21 cellular contexts compared by ENCODE assay signal in genomic region chr2:150977296-150977695, GRCh38.
"Had no signal": no experiment of that assay in that cellular context is flagged by ENCODE, and none has a peak within 500 bp of the region (broad histone marks: within the 10 kb centered on the region; RNA-seq: fewer than 3 reads in every experiment).

No MANE protein-coding gene starts in this region.

- H3K4me1 ChIP-seq: breast epithelium, colonic mucosa, heart right ventricle, prostate gland had no signal

- H3K4me2 ChIP-seq: neural progenitor cell had no signal

- H3K9me3 Mint-ChIP-seq: activated B cell treated with CpG ODN at 0.5 μM for 24 hours; activated naive CD8-positive, alpha-beta T cell treated with anti-CD3 and anti-CD28 coated beads for 36 hours; naive B cell; neural progenitor cell had no signal

- H3K9me3 ChIP-seq: breast epithelium, colonic mucosa, heart right ventricle, mucosa of descending colon, prostate gland, transverse colon had no signal

- H3K36me3 Mint-ChIP-seq: activated naive CD8-positive, alpha-beta T cell treated with anti-CD3 and anti-CD28 coated beads for 36 hours; naive B cell; neural progenitor cell; stimulated activated naive B cell treated with anti-CD40 and anti-IgM and Interleukin-4, amounts not matched to agents 10 μg/mL and 1 μg/mL and 100 μg/mL, for 72 hours had no signal

- ATAC-seq: heart right ventricle; left colon; mucosa of descending colon; stimulated activated naive B cell treated with anti-CD40 and anti-IgM and Interleukin-4, amounts not matched to agents 10 μg/mL and 1 μg/mL and 100 μg/mL, for 72 hours had no signal

- DNase-seq: activated B cell treated with CpG ODN at 0.5 μM for 24 hours; activated CD4-positive, alpha-beta T cell treated with anti-CD3 and anti-CD28 coated beads for 4 hours; activated CD4-positive, alpha-beta T cell treated with anti-CD3 and anti-CD28 coated beads, Interleukin-2, amount 50 U/mL, for 48 hours; activated naive CD4-positive, alpha-beta T cell treated with Interleukin-2 at 50 U/mL for 16 hours; activated naive CD8-positive, alpha-beta T cell treated with anti-CD3 and anti-CD28 coated beads for 36 hours; activated T-cell treated with anti-CD3 and anti-CD28 coated beads, Interleukin-2, amount 50 U/mL, for 48 hours; colonic mucosa; dorsolateral prefrontal cortex; heart right ventricle; left colon; mucosa of descending colon; naive B cell; stimulated activated CD4-positive, alpha-beta T cell treated with anti-CD3 and anti-CD28 coated beads, Interleukin-2, amount 100 ng/mL, for 48 hours; stimulated activated CD8-positive, alpha-beta memory T cell treated with anti-CD3 and anti-CD28 coated beads, Interleukin-4, amount 100 ng/mL, for 48 hours; stimulated activated naive B cell treated with anti-CD40 and anti-IgM and Interleukin-4, amounts not matched to agents 10 μg/mL and 1 μg/mL and 100 μg/mL, for 72 hours; T-helper 9 cell; transverse colon had no signal

- H3K36me3 ChIP-seq: breast epithelium, colonic mucosa, heart right ventricle, neural progenitor cell, prostate gland, transverse colon had no signal

- H3K27me3 Mint-ChIP-seq: activated B cell treated with CpG ODN at 0.5 μM for 24 hours; stimulated activated naive B cell treated with anti-CD40 and anti-IgM and Interleukin-4, amounts not matched to agents 10 μg/mL and 1 μg/mL and 100 μg/mL, for 72 hours had no signal

- H3K27ac Mint-ChIP-seq: activated B cell treated with CpG ODN at 0.5 μM for 24 hours; activated naive CD8-positive, alpha-beta T cell treated with anti-CD3 and anti-CD28 coated beads for 36 hours; stimulated activated naive B cell treated with anti-CD40 and anti-IgM and Interleukin-4, amounts not matched to agents 10 μg/mL and 1 μg/mL and 100 μg/mL, for 72 hours had no signal

- H3K27me3 ChIP-seq: breast epithelium, colonic mucosa, heart right ventricle, neural progenitor cell, transverse colon had no signal

- H3K9ac ChIP-seq: neural progenitor cell had no signal

- H3K4me1 Mint-ChIP-seq: activated B cell treated with CpG ODN at 0.5 μM for 24 hours; activated naive CD8-positive, alpha-beta T cell treated with anti-CD3 and anti-CD28 coated beads for 36 hours; naive B cell; stimulated activated naive B cell treated with anti-CD40 and anti-IgM and Interleukin-4, amounts not matched to agents 10 μg/mL and 1 μg/mL and 100 μg/mL, for 72 hours had no signal

- H3K4me3 Mint-ChIP-seq: activated B cell treated with CpG ODN at 0.5 μM for 24 hours; activated naive CD8-positive, alpha-beta T cell treated with anti-CD3 and anti-CD28 coated beads for 36 hours; naive B cell; neural progenitor cell; stimulated activated naive B cell treated with anti-CD40 and anti-IgM and Interleukin-4, amounts not matched to agents 10 μg/mL and 1 μg/mL and 100 μg/mL, for 72 hours had no signal

- H3K4me3 ChIP-seq: breast epithelium, colonic mucosa, dorsolateral prefrontal cortex, heart right ventricle, mucosa of descending colon, neural progenitor cell, prostate gland, transverse colon had no signal

- H3K27ac ChIP-seq: breast epithelium, colonic mucosa, dorsolateral prefrontal cortex, epithelial cell of prostate, heart right ventricle, neural progenitor cell, prostate gland, transverse colon had no signal
